ENCODE assay signal across 15 cellular contexts in genomic region chr9:97638666-97639065, GRCh38. TPM values are rescaled to one million over a fixed set of nuclear protein-coding genes. Genes with fewer than 3 reads are reported as not detected.
DNase-seq lines count a peak whose midpoint lies in the region; ATAC-seq and TF ChIP-seq lines count a peak whose summit lies in the region.
"Had no signal": no experiment of that assay in that cellular context is flagged by ENCODE, and none has a peak within 500 bp of the region (broad histone marks: within the 10 kb centered on the region; RNA-seq: fewer than 3 reads in every experiment).

No MANE protein-coding gene starts in this region.

- no peak overlapping the region for H3K4me2 ChIP-seq in GM23338

- H3K36me3 Mint-ChIP-seq in GM23338 (ENCODE audit: low read depth) (peaks cover 11% of the 10 kb centered on the region), glutamatergic neuron (ENCODE audit: unreplicated experiment) (no peaks in the 10 kb centered on the region)

- POLR2A ChIA-PET in BJ (lab: Charles Lee): no interaction called here

- H3K9me2 ChIP-seq in GM23338 (ENCODE audit: insufficient read depth): no peaks in the 10 kb centered on the region

- H3K27me3 Mint-ChIP-seq in GM23338 (ENCODE audit: insufficient read depth, low read depth, poor library complexity): no peaks in the 10 kb centered on the region
- peaks cover 2% of the 10 kb centered on the region for H3K27me3 Mint-ChIP-seq in glutamatergic neuron (ENCODE audit: unreplicated experiment)
- H3K27me3 Mint-ChIP-seq: activated CD4-positive, alpha-beta memory T cell treated with anti-CD3 and anti-CD28 coated beads, Interleukin-2, amount 10 ng/mL, durations not matched to agents 7 days and 5 days had no signal

- no peak overlapping the region for H3K4me3 Mint-ChIP-seq in GM23338
- no peak overlapping the region for H3K4me3 Mint-ChIP-seq in glutamatergic neuron (ENCODE audit: unreplicated experiment)
- H3K4me3 Mint-ChIP-seq: activated CD4-positive, alpha-beta memory T cell treated with anti-CD3 and anti-CD28 coated beads, Interleukin-2, amount 10 ng/mL, durations not matched to agents 7 days and 5 days; immature natural killer cell had no signal

- CTCF ChIA-PET in BJ (lab: Yijun Ruan, JAX): interaction anchor here (2.1 kb wide), 1 partner anchor 22 kb away, joined by 9 read pairs; no protein-coding TSS in a partner anchor

- H3K79me2 ChIP-seq in GM23338 (replicated peaks; ENCODE audit: insufficient read depth): peaks cover 87% of the 10 kb centered on the region

- no peaks in the 10 kb centered on the region for H3K9me3 Mint-ChIP-seq in GM23338
- peaks cover 3% of the 10 kb centered on the region for H3K9me3 Mint-ChIP-seq in glutamatergic neuron (ENCODE audit: unreplicated experiment)
- H3K9me3 Mint-ChIP-seq: activated CD4-positive, alpha-beta memory T cell treated with anti-CD3 and anti-CD28 coated beads, Interleukin-2, amount 10 ng/mL, durations not matched to agents 7 days and 5 days; immature natural killer cell had no signal

- TF ChIP-seq CTCF in BJ (IDR thresholded peaks at IDR 0.05; ENCODE audit: insufficient read depth, low read depth, low read length): 0 out of 2 replicates have a peak, but pooled peaks have one; percentile 20
- peak in 1 of 2 experiments; percentile 43; a peak in 2 of 4 replicates for TF ChIP-seq CTCF in GM23338 (conservative IDR thresholded peaks at IDR 0.05; ENCODE audit: low read depth in 2 of 2)
- TF ChIP-seq CTCF in glutamatergic neuron (IDR thresholded peaks at IDR 0.05; ENCODE audit: partially characterized antibody, unreplicated experiment): peak; percentile 18

- no peaks in the 10 kb centered on the region for H3K27me3 ChIP-seq in BJ (ENCODE audit: control insufficient read depth, insufficient read depth, low read length)
- no peaks in the 10 kb centered on the region for H3K27me3 ChIP-seq in GM23338 (ENCODE audit: insufficient read depth)
- H3K27me3 ChIP-seq: neutrophil had no signal

- peaks cover 17% of the 10 kb centered on the region for H3K4me1 ChIP-seq in GM23338 (ENCODE audit: insufficient read depth)

- H3K4me1 Mint-ChIP-seq in GM23338 (peaks cover 30% of the 10 kb centered on the region), glutamatergic neuron (ENCODE audit: low read depth, unreplicated experiment) (peaks cover 8% of the 10 kb centered on the region)

- H3K27ac ChIP-seq in GM23338 (ENCODE audit: low read depth): no peak overlapping the region
- H3K27ac ChIP-seq: epithelial cell of prostate, neutrophil, SK-N-MC had no signal

- ATAC-seq in GM23338 (peak; percentile 27; the same call in 1 of the 3 replicates), SK-N-SH treated with all-trans-retinoic acid at 6 μM for 48 hours (peak; percentile 30; the same call in 1 of the 3 replicates), HG02970 (IDR thresholded peaks at IDR 0.05; ENCODE audit: low FRiP score, unreplicated experiment) (no peak), GM19397 (IDR thresholded peaks at IDR 0.05; ENCODE audit: unreplicated experiment) (no peak)
- ATAC-seq in stimulated activated naive CD8-positive, alpha-beta T cell treated with anti-CD3 and anti-CD28 coated beads, Interleukin-15, Interleukin-2, amounts not matched to agents 100 U/mL and 50 U/mL, for 24 hours: no peak

- H3K4me3 ChIP-seq in BJ (ENCODE audit: low read depth, low read length): no peak overlapping the region
- H3K4me3 ChIP-seq in GM23338: no peak overlapping the region
- H3K4me3 ChIP-seq: SK-N-MC had no signal

- DNase-seq in BJ (ENCODE audit: low read depth): no peak
- DNase-seq in GM23338 (ENCODE audit: low spot score): peak; percentile 37
- no peak for DNase-seq in glutamatergic neuron
- DNase-seq in epidermal melanocyte (ENCODE audit: insufficient read length, low spot score): no peak
- no peak for DNase-seq in stimulated activated naive CD8-positive, alpha-beta T cell treated with anti-CD3 and anti-CD28 coated beads, Interleukin-15, Interleukin-2, amounts not matched to agents 100 U/mL and 50 U/mL, for 24 hours
- DNase-seq: activated CD4-positive, alpha-beta memory T cell treated with anti-CD3 and anti-CD28 coated beads, Interleukin-2, amount 10 ng/mL, durations not matched to agents 7 days and 5 days; amniotic stem cell; DMS79; immature natural killer cell had no signal

- no peaks in the 10 kb centered on the region for H3K36me3 ChIP-seq in BJ (ENCODE audit: control insufficient read depth, insufficient read depth, low read length)
- H3K36me3 ChIP-seq in GM23338 (ENCODE audit: insufficient read depth): peaks cover 11% of the 10 kb centered on the region; the same call in 1 of the 2 replicates

- H4K20me1 ChIP-seq in GM23338 (replicated peaks; ENCODE audit: insufficient read depth): peaks cover 53% of the 10 kb centered on the region

- H2AFZ ChIP-seq in GM23338: no peak overlapping the region

- peaks cover 2% of the 10 kb centered on the region; the same call in 1 of the 2 replicates for H3F3A ChIP-seq in GM23338 (replicated peaks; ENCODE audit: low read depth)

- H3K27ac Mint-ChIP-seq in GM23338: no peak overlapping the region; the same call in 1 of the 2 replicates
- no peak overlapping the region for H3K27ac Mint-ChIP-seq in glutamatergic neuron (ENCODE audit: unreplicated experiment)
- H3K27ac Mint-ChIP-seq: activated CD4-positive, alpha-beta memory T cell treated with anti-CD3 and anti-CD28 coated beads, Interleukin-2, amount 10 ng/mL, durations not matched to agents 7 days and 5 days had no signal

TF ChIP-seq in GM23338, 12 proteins besides CTCF, POLR2A, EP300 and RAD21:
- TF ChIP-seq POLR2AphosphoS5 (IDR thresholded peaks at IDR 0.05; ENCODE audit: low read depth): no peak

TF ChIP-seq in SK-N-SH treated with all-trans-retinoic acid at 6 μM for 48 hours, 23 proteins besides CTCF, POLR2A, EP300 and RAD21 (continues in another document):
- TF ChIP-seq OSR1 (CRISPR knock-in tag; IDR thresholded peaks at IDR 0.05) (no peak), BACH2 (CRISPR knock-in tag; IDR thresholded peaks at IDR 0.05; ENCODE audit: borderline replicate concordance) (no peak), RARB (CRISPR knock-in tag; IDR thresholded peaks at IDR 0.05) (no peak), ZFP30 (CRISPR knock-in tag; IDR thresholded peaks at IDR 0.05) (no peak), ZNF70 (CRISPR knock-in tag; IDR thresholded peaks at IDR 0.05) (no peak), ARNTL (CRISPR knock-in tag; IDR thresholded peaks at IDR 0.05; ENCODE audit: borderline replicate concordance, low read depth) (no peak), TOX (CRISPR knock-in tag; IDR thresholded peaks at IDR 0.05; ENCODE audit: borderline replicate concordance) (no peak)
- TF ChIP-seq, protein P1, sequence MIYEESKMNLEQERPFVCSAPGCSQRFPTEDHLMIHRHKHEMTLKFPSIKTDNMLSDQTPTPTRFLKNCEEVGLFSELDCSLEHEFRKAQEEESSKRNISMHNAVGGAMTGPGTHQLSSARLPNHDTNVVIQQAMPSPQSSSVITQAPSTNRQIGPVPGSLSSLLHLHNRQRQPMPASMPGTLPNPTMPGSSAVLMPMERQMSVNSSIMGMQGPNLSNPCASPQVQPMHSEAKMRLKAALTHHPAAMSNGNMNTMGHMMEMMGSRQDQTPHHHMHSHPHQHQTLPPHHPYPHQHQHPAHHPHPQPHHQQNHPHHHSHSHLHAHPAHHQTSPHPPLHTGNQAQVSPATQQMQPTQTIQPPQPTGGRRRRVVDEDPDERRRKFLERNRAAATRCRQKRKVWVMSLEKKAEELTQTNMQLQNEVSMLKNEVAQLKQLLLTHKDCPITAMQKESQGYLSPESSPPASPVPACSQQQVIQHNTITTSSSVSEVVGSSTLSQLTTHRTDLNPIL (CRISPR knock-in tag; IDR thresholded peaks at IDR 0.05; ENCODE audit: low read depth): no peak
- TF ChIP-seq, protein P2, sequence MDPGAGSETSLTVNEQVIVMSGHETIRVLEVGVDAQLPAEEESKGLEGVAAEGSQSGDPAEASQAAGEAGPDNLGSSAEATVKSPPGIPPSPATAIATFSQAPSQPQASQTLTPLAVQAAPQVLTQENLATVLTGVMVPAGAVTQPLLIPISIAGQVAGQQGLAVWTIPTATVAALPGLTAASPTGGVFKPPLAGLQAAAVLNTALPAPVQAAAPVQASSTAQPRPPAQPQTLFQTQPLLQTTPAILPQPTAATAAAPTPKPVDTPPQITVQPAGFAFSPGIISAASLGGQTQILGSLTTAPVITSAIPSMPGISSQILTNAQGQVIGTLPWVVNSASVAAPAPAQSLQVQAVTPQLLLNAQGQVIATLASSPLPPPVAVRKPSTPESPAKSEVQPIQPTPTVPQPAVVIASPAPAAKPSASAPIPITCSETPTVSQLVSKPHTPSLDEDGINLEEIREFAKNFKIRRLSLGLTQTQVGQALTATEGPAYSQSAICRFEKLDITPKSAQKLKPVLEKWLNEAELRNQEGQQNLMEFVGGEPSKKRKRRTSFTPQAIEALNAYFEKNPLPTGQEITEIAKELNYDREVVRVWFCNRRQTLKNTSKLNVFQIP (CRISPR knock-in tag; IDR thresholded peaks at IDR 0.05; ENCODE audit: borderline replicate concordance, low read depth): no peak

RNA-seq across cellular contexts. Expression of gene NCBP1, which starts 5.0 kb away (rescaled TPM):
- polyA plus RNA-seq in BJ (2011; rRNA removed) (11.0 and 21.8 TPM in 2 replicates), GM23338 (2016; fragmentation: Nextera tagmentation; extraction: Ambion mirVana) (43.9 and 52.9 TPM in 2 replicates)
- polyA minus RNA-seq in BJ (2011; rRNA and poly(A)+ RNA removed): 12.7 and 15.1 TPM in 2 replicates
- 60.2 and 63.4 TPM in 2 replicates for total RNA-seq in GM23338 (2014; rRNA removed; shearing (Covaris generic))
- total RNA-seq in glutamatergic neuron (ENCODE audit: unreplicated experiment): 52.1 TPM

RNA-seq across cellular contexts. Expression of gene TSTD2, which starts 5.5 kb away (rescaled TPM):
- polyA plus RNA-seq in BJ (2011; rRNA removed): 15.4 and 18.4 TPM in 2 replicates
- 12.2 and 19.1 TPM in 2 replicates for polyA minus RNA-seq in BJ (2011; rRNA and poly(A)+ RNA removed)
- 20.2 and 21.8 TPM in 2 replicates for total RNA-seq in GM23338 (2014; rRNA removed; shearing (Covaris generic))
- polyA plus RNA-seq in GM23338 (2016; fragmentation: Nextera tagmentation; extraction: Ambion mirVana): 8.5 and 10.2 TPM in 2 replicates
- total RNA-seq in glutamatergic neuron (ENCODE audit: unreplicated experiment): 60.9 TPM

RNA-seq across cellular contexts. Expression of gene XPA, which starts 58.5 kb away (rescaled TPM):
- 1.4 and 2.2 TPM in 2 replicates for polyA plus RNA-seq in BJ (2011; rRNA removed)
- 0.95 and 0.98 TPM in 2 replicates for polyA minus RNA-seq in BJ (2011; rRNA and poly(A)+ RNA removed)
- total RNA-seq in GM23338 (2014; rRNA removed; shearing (Covaris generic)): 1.9 TPM in 1 of 2 replicates, not detected in the other
- polyA plus RNA-seq in GM23338 (2016; fragmentation: Nextera tagmentation; extraction: Ambion mirVana): 5.8 and 9.1 TPM in 2 replicates
- 12.3 TPM for total RNA-seq in glutamatergic neuron (ENCODE audit: unreplicated experiment)

Comparison
In these comparisons a context has a peak if more than half of its experiments do, and no peak if none do; other contexts are left out.
1. ATAC-seq: peak in GM23338 (single experiment) and SK-N-SH treated with all-trans-retinoic acid at 6 μM for 48 hours (single experiment); none in HG02970 (single experiment), GM19397 (single experiment) and stimulated activated naive CD8-positive, alpha-beta T cell treated with anti-CD3 and anti-CD28 coated beads, Interleukin-15, Interleukin-2, amounts not matched to agents 100 U/mL and 50 U/mL, for 24 hours (single experiment).